In the genomic region with DNA sequence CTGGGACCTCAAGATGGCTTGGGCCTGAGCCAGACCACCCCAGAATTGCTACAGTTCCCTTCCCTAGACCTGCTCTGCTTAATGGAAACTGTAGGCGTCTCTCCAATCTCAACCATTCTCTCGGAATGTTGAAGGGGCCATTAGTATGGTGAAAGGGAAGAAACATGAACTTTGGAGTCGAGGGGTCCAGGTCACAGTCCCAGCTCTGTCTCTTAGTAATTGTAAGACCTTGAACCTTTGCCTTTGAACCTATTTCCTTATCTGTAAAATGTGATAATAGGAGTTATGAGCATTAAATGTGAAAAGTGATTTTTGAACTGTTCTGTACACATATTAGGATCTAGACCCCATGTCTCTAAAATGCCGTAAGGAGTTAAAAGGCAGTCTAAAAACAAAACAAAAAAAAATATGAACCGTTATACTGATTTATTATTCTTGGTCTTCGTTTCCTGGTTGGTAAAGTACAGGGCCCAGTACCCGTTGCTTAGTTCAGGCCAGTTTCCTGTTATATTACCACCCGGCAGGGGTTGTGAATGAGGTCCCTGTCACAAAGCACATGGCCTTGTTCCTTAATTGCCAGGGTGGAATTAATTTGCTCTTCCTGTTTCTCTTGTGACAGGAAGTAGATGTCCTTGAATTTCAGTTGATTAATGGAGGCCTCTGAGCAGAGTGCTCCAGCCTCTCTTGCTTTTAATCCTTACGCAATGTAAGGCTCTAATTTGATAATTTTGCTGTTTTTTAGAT, we compare ENCODE assay signal across 12 cellular contexts. TPM values are rescaled to one million over a fixed set of nuclear protein-coding genes. Genes with fewer than 3 reads are reported as not detected.
DNase-seq lines count a peak whose midpoint lies in the region; ATAC-seq, FAIRE-seq and TF ChIP-seq lines count a peak whose summit lies in the region.
"Had no signal": no experiment of that assay in that cellular context is flagged by ENCODE, and none has a peak within 500 bp of the region (broad histone marks: within the 10 kb centered on the region; RNA-seq: fewer than 3 reads in every experiment).

No MANE protein-coding gene starts in this region.

- no peak for TF ChIP-seq CTCF in C4-2B (conservative IDR thresholded peaks at IDR 0.05)
- TF ChIP-seq CTCF in bronchial epithelial cell (IDR thresholded peaks at IDR 0.05; ENCODE audit: insufficient read depth, low read length, severe bottlenecking): no peak
- no peak for TF ChIP-seq CTCF in mucosa of descending colon (IDR thresholded peaks at IDR 0.05)

- peak overlapping the region; percentile 69; the same call in 1 of the 2 replicates for H3K27ac ChIP-seq in C4-2B
- H3K27ac ChIP-seq: thyroid gland had no signal

- in situ Hi-C loops in G401 (cut with HindIII; ENCODE audit: low sequenced_read_pairs): no loop called here

- H3K4me1 ChIP-seq in mucosa of descending colon (ENCODE audit: low read depth): peaks cover 20% of the 10 kb centered on the region
- H3K4me1 ChIP-seq: thyroid gland had no signal

- DNase-seq in NCI-H1417 (lab: John Stamatoyannopoulos, UW): peak in 2 of 3 experiments; percentile 57 to 87
- no peak for DNase-seq in bronchial epithelial cell (ENCODE audit: low read depth)
- DNase-seq in mucosa of descending colon: peak in 1 of 3 donors; percentile 32
- no peak for DNase-seq in NCI-H446 (lab: John Stamatoyannopoulos, UW)
- no peak for DNase-seq in G401 (ENCODE audit: low spot score)
- no peak for DNase-seq in activated CD8-positive, alpha-beta memory T cell treated with anti-CD3 and anti-CD28 coated beads for 24 hours
- DNase-seq in activated CD4-positive, alpha-beta T cell treated with anti-CD3 and anti-CD28 coated beads for 4 hours: no peak
- DNase-seq: activated effector memory CD4-positive, alpha-beta T cell treated with anti-CD3 and anti-CD28 coated beads, Interleukin-2, amount 50 U/mL, for 16 hours; caudate nucleus; thyroid gland had no signal

- no peak overlapping the region for H3K4me3 ChIP-seq in bronchial epithelial cell (ENCODE audit: low read depth, low read length)
- no peak overlapping the region for H3K4me3 ChIP-seq in mucosa of descending colon
- H3K4me3 ChIP-seq: thyroid gland had no signal

- no peaks in the 10 kb centered on the region for H3K9me3 ChIP-seq in mucosa of descending colon
- H3K9me3 ChIP-seq: thyroid gland had no signal

- peak; percentile 61 for ATAC-seq in mucosa of descending colon

- H3K27me3 ChIP-seq in bronchial epithelial cell (ENCODE audit: control insufficient read depth, insufficient read depth, low read length): no peaks in the 10 kb centered on the region
- H3K27me3 ChIP-seq: thyroid gland had no signal

- FAIRE-seq in bronchial epithelial cell (lab: Jason Lieb, UNC): peak; percentile 7
- FAIRE-seq: keratinocyte had no signal

- peaks cover 2% of the 10 kb centered on the region for H3K36me3 ChIP-seq in bronchial epithelial cell (ENCODE audit: control insufficient read depth, insufficient read depth, low read length)
- H3K36me3 ChIP-seq in mucosa of descending colon (ENCODE audit: low read depth): no peaks in the 10 kb centered on the region

- intact Hi-C loops in mucosa of descending colon (cut with DNase I, micrococcal nuclease): no loop called here

RNA-seq across cellular contexts. Expression of a gene that starts 42.3 kb away (rescaled TPM):
- total RNA-seq in bronchial epithelial cell (2.4 and 3.6 TPM in 2 replicates), mucosa of descending colon (1 to 10 TPM; 4.5 to 8.6 (median 6.0) TPM)
- 3.0 and 5.7 TPM in 2 replicates for total RNA-seq in G401 (2014; rRNA removed; shearing (Covaris generic))

RNA-seq across cellular contexts. Expression of a gene that starts 42.7 kb away (rescaled TPM):
- total RNA-seq in bronchial epithelial cell (191 and 315 TPM in 2 replicates), mucosa of descending colon (1,000 to 10,000 TPM in 1 of 3 donors, 100 to 1,000 TPM in 2; 557 to 1,169 (median 749) TPM)
- 125 and 126 TPM in 2 replicates for total RNA-seq in G401 (2014; rRNA removed; shearing (Covaris generic))

RNA-seq across cellular contexts. Expression of a gene that starts 57.1 kb away (rescaled TPM):
- total RNA-seq in bronchial epithelial cell: not detected in 2 replicates
- total RNA-seq in mucosa of descending colon: under 1 TPM in 2 of 3 donors, not detected in 1; 0.09 to 0.26 TPM
- total RNA-seq in G401 (2014; rRNA removed; shearing (Covaris generic)): not detected in 2 replicates

Comparison
In these comparisons a context has a peak if more than half of its experiments do, and no peak if none do; other contexts are left out.
1. DNase-seq: peak in NCI-H1417 (2 of 3); none in bronchial epithelial cell (single experiment), NCI-H446 (0 of 2), G401 (single experiment), activated CD8-positive, alpha-beta memory T cell treated with anti-CD3 and anti-CD28 coated beads for 24 hours (single experiment) and activated CD4-positive, alpha-beta T cell treated with anti-CD3 and anti-CD28 coated beads for 4 hours (0 of 2).